In genomic region chr11:68373810-68374501, GRCh38 we compare ENCODE assay signal across 9 cellular contexts.
DNase-seq lines count a peak whose midpoint lies in the region; ATAC-seq and TF ChIP-seq lines count a peak whose summit lies in the region.
"Had no signal": no experiment of that assay in that cellular context is flagged by ENCODE, and none has a peak within 500 bp of the region (broad histone marks: within the 10 kb centered on the region; RNA-seq: fewer than 3 reads in every experiment).

No MANE protein-coding gene starts in this region.

- peaks cover 0 to 3% (median 0%) of the 10 kb centered on the region in 7 donors for H3K27me3 ChIP-seq in heart right ventricle

- TF ChIP-seq CTCF in VCaP (conservative IDR thresholded peaks at IDR 0.05) (no peak), heart right ventricle (IDR thresholded peaks at IDR 0.05) (no peak)

- H3K27ac ChIP-seq in VCaP (peak overlapping the region; percentile 100), heart right ventricle (peak overlapping the region; percentile 55 to 95 (median 82))

- H3K4me1 ChIP-seq in heart right ventricle, result peaks cover 50 to 97% (median 89%) of the 10 kb centered on the region in 9 donors

- ATAC-seq in heart right ventricle, result peak; percentile 18 to 69 (median 52)
- ATAC-seq in GM18517 (IDR thresholded peaks at IDR 0.05; ENCODE audit: unreplicated experiment), result no peak
- ATAC-seq in HG02970 (IDR thresholded peaks at IDR 0.05; ENCODE audit: low FRiP score, unreplicated experiment), result no peak
- ATAC-seq: activated CD8-positive, alpha-beta memory T cell treated with anti-CD3 and anti-CD28 coated beads, Interleukin-2, amount 10 ng/mL, durations not matched to agents 7 days and 5 days had no signal

- H3K4me3 ChIP-seq in heart right ventricle, result peak overlapping the region in 6 of 10 donors; percentile 3 to 25 (median 12)

- 11 to 17% methylated on average over 33 of the region's 33 CpGs for WGBS in heart right ventricle, 2 donors

- H3K36me3 ChIP-seq in heart right ventricle, result peaks cover 0 to 5% (median 0%) of the 10 kb centered on the region in 9 donors

- peak; percentile 94 for DNase-seq in DMS53 (lab: John Stamatoyannopoulos, UW)
- peak; percentile 62 to 73 for DNase-seq in heart right ventricle
- DNase-seq in retina, result peak; percentile 96
- no peak for DNase-seq in effector CD8-positive, alpha-beta T cell (lab: John Stamatoyannopoulos, UW)
- no peak for DNase-seq in NK-92 (lab: John Stamatoyannopoulos, UW; ENCODE audit: unreplicated experiment)
- DNase-seq: activated CD8-positive, alpha-beta memory T cell treated with anti-CD3 and anti-CD28 coated beads, Interleukin-2, amount 10 ng/mL, durations not matched to agents 7 days and 5 days had no signal

- intact Hi-C loops in heart right ventricle (cut with DNase I), result loop anchor here in 5 of 10 donors (5.0 kb wide), 2 partner anchors 37 to 62 kb away; partner anchors contain the start of gene LRP5 (in 4 of the 5)

- no peaks in the 10 kb centered on the region for H3K9me3 ChIP-seq in heart right ventricle

Comparison
In these comparisons a context has a peak if more than half of its experiments do, and no peak if none do; other contexts are left out.
1. DNase-seq: peak in DMS53 (single experiment), heart right ventricle (2 of 2) and retina (single experiment); none in effector CD8-positive, alpha-beta T cell (single experiment) and NK-92 (single experiment).
2. ATAC-seq: peak in heart right ventricle (8 of 8); none in GM18517 (single experiment) and HG02970 (single experiment).